ENCODE assay signal across 9 cellular contexts in genomic region chr9:113675475-113675941, GRCh38.
DNase-seq lines count a peak whose midpoint lies in the region; ATAC-seq, FAIRE-seq and TF ChIP-seq lines count a peak whose summit lies in the region.
"Had no signal": no experiment of that assay in that cellular context is flagged by ENCODE, and none has a peak within 500 bp of the region (broad histone marks: within the 10 kb centered on the region; RNA-seq: fewer than 3 reads in every experiment).

No MANE protein-coding gene starts in this region.

- no peaks in the 10 kb centered on the region for H3K9me3 ChIP-seq in esophagus squamous epithelium
- peaks cover 1% of the 10 kb centered on the region for H3K9me3 ChIP-seq in trophoblast cell (ENCODE audit: insufficient read depth, low read depth, low read length)

- no peaks in the 10 kb centered on the region for H3K79me2 ChIP-seq in trophoblast cell (ENCODE audit: control insufficient read depth, insufficient read depth, low read length, poor library complexity)

- H2AFZ ChIP-seq in trophoblast cell (ENCODE audit: insufficient read depth, low read length, poor library complexity): no peak overlapping the region

- no peak for ATAC-seq in HG03469 (IDR thresholded peaks at IDR 0.05; ENCODE audit: unreplicated experiment)

- H3K27me3 ChIP-seq in esophagus squamous epithelium (peaks cover 0 to 57% (median 0%) of the 10 kb centered on the region in 4 donors), trophoblast cell (ENCODE audit: insufficient read depth, low read length) (no peaks in the 10 kb centered on the region)

- no peak overlapping the region for H3K23ac ChIP-seq in trophoblast cell (ENCODE audit: low read length)

- H2BK12ac ChIP-seq in trophoblast cell (ENCODE audit: low read length): no peak overlapping the region

- H3K4me3 ChIP-seq in esophagus squamous epithelium: no peak overlapping the region
- no peak overlapping the region for H3K4me3 ChIP-seq in trophoblast cell (ENCODE audit: low read depth, low read length)

- no peak for TF ChIP-seq POLR2A in esophagus squamous epithelium (IDR thresholded peaks at IDR 0.05)

- H3K4me1 ChIP-seq in esophagus squamous epithelium (peaks cover 0 to 9% (median 0%) of the 10 kb centered on the region in 3 donors), trophoblast cell (ENCODE audit: control insufficient read depth in 1 of 2, insufficient read depth in 2 of 2, low read length in 2 of 2) (no peaks in the 10 kb centered on the region)

- no peak overlapping the region for H2BK120ac ChIP-seq in trophoblast cell (ENCODE audit: insufficient read depth, low read length, poor library complexity)

- H4K91ac ChIP-seq in trophoblast cell (ENCODE audit: low read depth, low read length): no peak overlapping the region

- H2AK5ac ChIP-seq in trophoblast cell (ENCODE audit: low read length): no peak overlapping the region

- DNase-seq in COLO829 (ENCODE audit: low spot score) (peak; percentile 85), RCC 7860 (ENCODE audit: low spot score) (peak; percentile 97), esophagus squamous epithelium (lab: John Stamatoyannopoulos, UW) (no peak), trophoblast cell (peak; percentile 43 to 47), NCI-H345 treated with DMSO at 0.1 percent for 48 hours (lab: John Stamatoyannopoulos, UW; ENCODE audit: unreplicated experiment) (no peak), NCI-H1092 (lab: John Stamatoyannopoulos, UW) (no peak), cortex of kidney (lab: John Stamatoyannopoulos, UW) (no peak)

- H4K8ac ChIP-seq in trophoblast cell (ENCODE audit: low read depth, low read length): no peak overlapping the region

- H3K4me2 ChIP-seq in trophoblast cell (ENCODE audit: low read length): no peak overlapping the region

- H2BK5ac ChIP-seq in trophoblast cell (ENCODE audit: low read depth, low read length, poor library complexity): no peak overlapping the region

- H3K9ac ChIP-seq in trophoblast cell (ENCODE audit: low read length): no peak overlapping the region

- intact Hi-C loops in esophagus squamous epithelium (cut with DNase I): no loop called here

- peak overlapping the region in 3 of 4 donors; percentile 23 to 62 (median 54) for H3K27ac ChIP-seq in esophagus squamous epithelium
- no peak overlapping the region for H3K27ac ChIP-seq in trophoblast cell (ENCODE audit: low read depth, low read length)
- H3K27ac ChIP-seq: VCaP had no signal

- no peak overlapping the region for H4K12ac ChIP-seq in trophoblast cell (ENCODE audit: low read depth, low read length)

- H3K18ac ChIP-seq in trophoblast cell (ENCODE audit: low read length): no peak overlapping the region

- TF ChIP-seq CTCF in esophagus squamous epithelium (IDR thresholded peaks at IDR 0.05): no peak

- no peaks in the 10 kb centered on the region for H3K36me3 ChIP-seq in esophagus squamous epithelium
- no peaks in the 10 kb centered on the region for H3K36me3 ChIP-seq in trophoblast cell (ENCODE audit: control insufficient read depth in 1 of 2, insufficient read depth in 2 of 2, low read length in 2 of 2)

- WGBS in esophagus squamous epithelium, 2 donors: 44 to 49% methylated on average over 5 to 6 of the region's 10 CpGs
- no CpG with 5 or more reads among the region's 10 CpGs for WGBS in trophoblast cell (ENCODE audit: extremely low coverage, insufficient coverage, insufficient read length)

- no peaks in the 10 kb centered on the region for H3K79me1 ChIP-seq in trophoblast cell (ENCODE audit: low read length)

- no peak overlapping the region for H3K4ac ChIP-seq in trophoblast cell (ENCODE audit: low read depth, low read length)

- H3K14ac ChIP-seq in trophoblast cell (ENCODE audit: low read length): no peak overlapping the region

- peak; percentile 96 for FAIRE-seq in RCC 7860 (lab: Jason Lieb, UNC)

Comparison
In these comparisons a context has a peak if more than half of its experiments do, and no peak if none do; other contexts are left out.
1. DNase-seq: peak in COLO829 (single experiment), RCC 7860 (single experiment) and trophoblast cell (2 of 2); none in esophagus squamous epithelium (single experiment), NCI-H345 treated with DMSO at 0.1 percent for 48 hours (single experiment), NCI-H1092 (single experiment) and cortex of kidney (single experiment).